ENCODE assay signal across 19 cellular contexts in genomic region chr1:100127226-100127625, GRCh38. TPM values are rescaled to one million over a fixed set of nuclear protein-coding genes. Genes with fewer than 3 reads are reported as not detected.
DNase-seq lines count a peak whose midpoint lies in the region; ATAC-seq, FAIRE-seq and TF ChIP-seq lines count a peak whose summit lies in the region.
"Had no signal": no experiment of that assay in that cellular context is flagged by ENCODE, and none has a peak within 500 bp of the region (broad histone marks: within the 10 kb centered on the region; RNA-seq: fewer than 3 reads in every experiment).

No MANE protein-coding gene starts in this region.

- CTCF ChIA-PET in SK-N-SH (lab: Yijun Ruan, JAX) = interaction anchor here (1.5 kb wide), 1 partner anchor 23 kb away, joined by 4 read pairs; no protein-coding TSS in a partner anchor
- CTCF ChIA-PET in K562 (lab: Yijun Ruan, JAX; ENCODE audit: low intra/inter-chr PET ratio) = no interaction called here

- H3K27ac Mint-ChIP-seq in HFFc6 = peak overlapping the region; percentile 53
- H3K27ac Mint-ChIP-seq: CD4-positive, alpha-beta memory T cell had no signal

- no peaks in the 10 kb centered on the region for H3K9me3 Mint-ChIP-seq in HFFc6
- H3K9me3 Mint-ChIP-seq: CD4-positive, alpha-beta memory T cell had no signal

- H3K9me2 ChIP-seq in SK-N-SH (no peaks in the 10 kb centered on the region), hepatocyte (replicated peaks; ENCODE audit: insufficient read depth) (no peaks in the 10 kb centered on the region)

- H3K36me3 ChIP-seq in SK-N-SH (replicated peaks in 1 of 2; ENCODE audit: control insufficient read depth in 1 of 2, insufficient read depth in 2 of 2, low read length in 1 of 2) = peaks cover 0 to 3% of the 10 kb centered on the region in 2 experiments
- H3K36me3 ChIP-seq in K562 (ENCODE audit: control insufficient read depth, insufficient read depth, low read length) = peaks cover 47% of the 10 kb centered on the region
- H3K36me3 ChIP-seq in osteoblast (ENCODE audit: insufficient read depth, low read length) = no peaks in the 10 kb centered on the region
- no peaks in the 10 kb centered on the region for H3K36me3 ChIP-seq in hepatocyte (replicated peaks; ENCODE audit: insufficient read depth, low read depth)

- H3K9me3 ChIP-seq in SK-N-SH (no peaks in the 10 kb centered on the region), K562 (replicated peaks; ENCODE audit: control insufficient read depth, insufficient read depth, low read depth, low read length) (no peaks in the 10 kb centered on the region), osteoblast (ENCODE audit: low read depth, low read length) (no peaks in the 10 kb centered on the region), hepatocyte (ENCODE audit: low read depth) (no peaks in the 10 kb centered on the region)
- H3K9me3 ChIP-seq: HAP-1 had no signal

- intact Hi-C loops in K562 (cut with micrococcal nuclease) = no loop called here

- POLR2A ChIA-PET in SK-N-SH (lab: Yijun Ruan, JAX) = no interaction called here
- POLR2A ChIA-PET in K562 (lab: Yijun Ruan, JAX) = no interaction called here

- DNase-seq in SK-N-SH (no peak), HFFc6 (no peak), K562 (ENCODE audit: extremely low read depth in 1 of 4, low spot score in 3 of 4) (no peak), osteoblast (ENCODE audit: insufficient read length, low spot score, missing footprints) (no peak), RPMI8226 (no peak), hepatocyte (ENCODE audit: low spot score) (no peak), HUDEP-2 (lab: John Stamatoyannopoulos, UW; ENCODE audit: unreplicated experiment in 76 of 76) (no peak)
- DNase-seq: C1 segment of cervical spinal cord; Calu3; CD4-positive, alpha-beta memory T cell; COR-L47; DMS79 treated with DMSO at 0.1 percent for 48 hours; GF-D8; GOT3 had no signal

- H3K9ac ChIP-seq in SK-N-SH = no peak overlapping the region
- H3K9ac ChIP-seq in K562 (ENCODE audit: insufficient read depth in 1 of 2, low read depth in 2 of 2, low read length in 2 of 2) = no peak overlapping the region

- no TSS peak for BruUV-seq in K562 (replicated peaks; lab: Mats Ljungman, UMichigan)

- TF ChIP-seq CTCF in SK-N-SH (IDR thresholded peaks at IDR 0.05) = no peak
- TF ChIP-seq CTCF in HFFc6 (IDR thresholded peaks at IDR 0.05) = no peak
- no peak for TF ChIP-seq CTCF in K562 (IDR thresholded peaks at IDR 0.05 in 2 of 3, conservative IDR thresholded peaks at IDR 0.05 in 1 of 3; ENCODE audit: insufficient read depth in 2 of 3, low read depth in 1 of 3, low read length in 3 of 3)
- TF ChIP-seq CTCF in osteoblast (IDR thresholded peaks at IDR 0.05; ENCODE audit: extremely low read depth, low read depth, low read length) = no peak
- no peak for TF ChIP-seq CTCF in hepatocyte (IDR thresholded peaks at IDR 0.05; ENCODE audit: poor library complexity)

- H3K79me2 ChIP-seq in SK-N-SH (ENCODE audit: insufficient read depth) = peaks cover 59% of the 10 kb centered on the region
- H3K79me2 ChIP-seq in K562 (ENCODE audit: control insufficient read depth, insufficient read depth, low read length) = peaks cover 71% of the 10 kb centered on the region
- H3K79me2 ChIP-seq in osteoblast (ENCODE audit: insufficient read depth, low read length) = peaks cover 40% of the 10 kb centered on the region
- peaks cover 41% of the 10 kb centered on the region for H3K79me2 ChIP-seq in hepatocyte

- no peak for TF ChIP-seq POLR2A in K562 (conservative IDR thresholded peaks at IDR 0.05)

- 88% methylated on average over 1 of the region's 1 CpG for WGBS in SK-N-SH (ENCODE audit: low lambda C conversion rate)
- 46% methylated on average over 1 of the region's 1 CpG for WGBS in K562 (ENCODE audit: insufficient coverage, low coverage, missing lambda C conversion rate)
- WGBS in hepatocyte (ENCODE audit: low lambda C conversion rate, missing lambda C conversion rate) = 90% methylated on average over 1 of the region's 1 CpG

- no peak for TF ChIP-seq EP300 in SK-N-SH (IDR thresholded peaks at IDR 0.05; ENCODE audit: borderline replicate concordance in 1 of 2, low read depth in 1 of 2, low read length in 1 of 2)
- TF ChIP-seq EP300 in K562 (IDR thresholded peaks at IDR 0.05; ENCODE audit: low read length) = no peak

- H3K27me3 Mint-ChIP-seq in HFFc6 (ENCODE audit: insufficient read depth) = no peaks in the 10 kb centered on the region
- H3K27me3 Mint-ChIP-seq: CD4-positive, alpha-beta memory T cell had no signal

- 0 out of 2 replicates have a peak overlapping the region, but pooled peaks have one; percentile 18 for H2AFZ ChIP-seq in SK-N-SH (ENCODE audit: low read depth)
- H2AFZ ChIP-seq in K562 (ENCODE audit: low read depth, low read length) = no peak overlapping the region
- peak overlapping the region; percentile 18 for H2AFZ ChIP-seq in osteoblast (ENCODE audit: low read length)
- no peak overlapping the region for H2AFZ ChIP-seq in hepatocyte

- H3K4me3 Mint-ChIP-seq in HFFc6 = no peak overlapping the region
- H3K4me3 Mint-ChIP-seq: CD4-positive, alpha-beta memory T cell had no signal

- H3K27me3 ChIP-seq in SK-N-SH (ENCODE audit: insufficient read depth) (no peaks in the 10 kb centered on the region), K562 (ENCODE audit: control insufficient read depth in 2 of 2, insufficient read depth in 2 of 2, low read length in 2 of 2) (no peaks in the 10 kb centered on the region), osteoblast (ENCODE audit: insufficient read depth, low read length) (no peaks in the 10 kb centered on the region), hepatocyte (no peaks in the 10 kb centered on the region)

- H3K36me3 Mint-ChIP-seq in HFFc6 (ENCODE audit: low read depth) = no peaks in the 10 kb centered on the region

- in situ Hi-C loops in K562 (cut with MboI) = no loop called here

- no peak for FAIRE-seq in K562 (lab: Jason Lieb, UNC)
- FAIRE-seq: GM12891, H54 had no signal

- no peak overlapping the region for H3K4me2 ChIP-seq in SK-N-SH
- no peak overlapping the region for H3K4me2 ChIP-seq in K562 (ENCODE audit: insufficient read depth, low read length)
- H3K4me2 ChIP-seq in osteoblast (ENCODE audit: insufficient read depth, low read length) = no peak overlapping the region
- no peak overlapping the region for H3K4me2 ChIP-seq in hepatocyte

- no peak for TF ChIP-seq RAD21 in SK-N-SH (IDR thresholded peaks at IDR 0.05; ENCODE audit: low read length)
- TF ChIP-seq RAD21 in K562 (CRISPR knock-in tag; conservative IDR thresholded peaks at IDR 0.05 in 1 of 2, IDR thresholded peaks at IDR 0.05 in 1 of 2) = no peak

- ATAC-seq in SK-N-SH treated with all-trans-retinoic acid at 6 μM for 48 hours = no peak
- ATAC-seq in K562 = no peak

- H3K4me1 ChIP-seq in SK-N-SH (ENCODE audit: control insufficient read depth in 1 of 2, insufficient read depth in 2 of 2, low read depth in 1 of 2, low read length in 1 of 2) (peaks cover 5 to 8% of the 10 kb centered on the region in 2 experiments; a peak in 3 of 4 replicates), K562 (replicated peaks in 1 of 2; ENCODE audit: control insufficient read depth in 2 of 2, insufficient read depth in 2 of 2, low read length in 2 of 2) (peaks cover 3 to 10% of the 10 kb centered on the region in 2 experiments; a peak in 2 of 5 replicates), osteoblast (ENCODE audit: insufficient read depth, low read length) (peaks cover 7% of the 10 kb centered on the region), hepatocyte (ENCODE audit: insufficient read depth) (no peaks in the 10 kb centered on the region)

- no peak overlapping the region for H3K4me3 ChIP-seq in SK-N-SH (ENCODE audit: low read depth in 2 of 2, low read length in 1 of 2)
- no peak overlapping the region for H3K4me3 ChIP-seq in K562
- H3K4me3 ChIP-seq in osteoblast (ENCODE audit: insufficient read depth, low read length) = no peak overlapping the region
- H3K4me3 ChIP-seq in hepatocyte = no peak overlapping the region
- H3K4me3 ChIP-seq: HAP-1 had no signal

- 0 out of 4 replicates have a peak overlapping the region, but pooled peaks of 1 of the 2 experiments have one; percentile 7 for H3K27ac ChIP-seq in SK-N-SH (ENCODE audit: low read depth in 2 of 2, low read length in 1 of 2)
- H3K27ac ChIP-seq in K562 (ENCODE audit: extremely low read depth, low read depth, low read length) = no peak overlapping the region
- H3K27ac ChIP-seq in osteoblast (ENCODE audit: low read depth, low read length) = no peak overlapping the region
- H3K27ac ChIP-seq in hepatocyte = no peak overlapping the region
- H3K27ac ChIP-seq: 22Rv1 had no signal

- peaks cover 2% of the 10 kb centered on the region for H3K9me1 ChIP-seq in K562 (ENCODE audit: control insufficient read depth, insufficient read depth, low read length)

- H3K4me1 Mint-ChIP-seq in HFFc6 (ENCODE audit: low read depth) = peaks cover 31% of the 10 kb centered on the region

- H3F3A ChIP-seq in SK-N-SH (replicated peaks; ENCODE audit: insufficient read depth) = peaks cover under 1% of the 10 kb centered on the region

- H4K20me1 ChIP-seq in SK-N-SH (ENCODE audit: insufficient read depth) (no peaks in the 10 kb centered on the region), K562 (replicated peaks; ENCODE audit: control insufficient read depth, insufficient read depth, low read length) (0 out of 2 replicates have a peak, but pooled peaks cover 6% of the 10 kb centered on the region), osteoblast (ENCODE audit: insufficient read depth, low read length) (no peaks in the 10 kb centered on the region), hepatocyte (ENCODE audit: insufficient read depth, poor library complexity, severe bottlenecking) (no peaks in the 10 kb centered on the region)

RNA-seq across cellular contexts. Expression of gene SASS6, which starts 5.5 kb away (rescaled TPM):
- polyA plus RNA-seq in SK-N-SH (2012; rRNA removed) = 0.48 and 0.58 TPM in 2 replicates
- 0.76 and 0.86 TPM in 2 replicates for polyA plus RNA-seq in SK-N-SH (2012; cell fraction: cytosol; rRNA removed)
- polyA plus RNA-seq in SK-N-SH (2012; cell fraction: nucleus; rRNA removed) = 0.61 and 1.5 TPM in 2 replicates
- total RNA-seq in HFFc6 (2021; fragmentation: NEBNext Ultra II Directional; extraction: Animal tissue kit (Norgen Biotek cat#: 25700)) = 1 to 10 TPM; 2.8 to 4.8 (median 4.2) TPM
- 6.0 and 37.1 TPM in 2 replicates for total RNA-seq in K562 (2011; cell fraction: chromatin; rRNA removed; ENCODE audit: low replicate concordance)
- total RNA-seq in K562 (2011; cell fraction: nucleolus; rRNA removed) = 3.0 and 4.3 TPM in 2 replicates
- 8.9 and 14.3 TPM in 2 replicates for total RNA-seq in K562 (2011; cell fraction: nucleoplasm; rRNA removed)
- total RNA-seq in K562 (2014; rRNA removed) = 14.8 and 15.4 TPM in 2 replicates
- total RNA-seq in K562 (2014; rRNA removed; fragmentation: Illumina TruSeq; extraction: Trizol) = 34.1 and 38.3 TPM in 2 replicates
- total RNA-seq in K562 (2015; rRNA removed; fragmentation: Illumina TruSeq; extraction: Trizol) = 28.8 and 32.9 TPM in 2 replicates
- total RNA-seq in K562 (2021) = 18.0 and 18.7 TPM in 2 replicates
- polyA plus RNA-seq in K562 (2011; rRNA removed) = 8.4 and 11.6 TPM in 2 replicates
- 0.83 and 2.3 TPM in 2 replicates for polyA plus RNA-seq in K562 (2011; cell fraction: cytosol; rRNA removed)
- polyA plus RNA-seq in K562 (2011; cell fraction: nucleus; rRNA removed) = 11.5 and 13.1 TPM in 2 replicates
- polyA plus RNA-seq in K562 (2012) = 11.9 and 12.3 TPM in 2 replicates
- 22.4 and 29.2 TPM in 2 replicates for polyA plus RNA-seq in K562 (2014; fragmentation: Illumina TruSeq; extraction: Trizol)
- polyA plus RNA-seq in K562 (2014; fragmentation: Nextera tagmentation; extraction: Ambion mirVana) = 10 to 100 TPM; 14.7 to 16.4 TPM
- 14.9 and 18.5 TPM in 2 replicates for polyA plus RNA-seq in K562 (2014; rRNA removed)
- 10.3 and 10.6 TPM in 2 replicates for polyA minus RNA-seq in K562 (2011; rRNA and poly(A)+ RNA removed)
- polyA minus RNA-seq in K562 (2011; cell fraction: cytosol; rRNA and poly(A)+ RNA removed) = 3.1 and 3.6 TPM in 2 replicates
- polyA minus RNA-seq in K562 (2011; cell fraction: nucleus; rRNA and poly(A)+ RNA removed) = 6.6 and 12.7 TPM in 2 replicates
- total RNA-seq in osteoblast = 2.1 and 2.5 TPM in 2 replicates
- total RNA-seq in hepatocyte = 4.5 and 7.5 TPM in 2 replicates
- 1.9 and 2.7 TPM in 2 replicates for polyA plus RNA-seq in hepatocyte

RNA-seq across cellular contexts. Expression of gene TRMT13, which starts 5.7 kb away (rescaled TPM):
- 7.6 and 12.6 TPM in 2 replicates for polyA plus RNA-seq in SK-N-SH (2012; rRNA removed)
- polyA plus RNA-seq in SK-N-SH (2012; cell fraction: cytosol; rRNA removed) = 7.3 and 9.6 TPM in 2 replicates
- 15.6 and 39.1 TPM in 2 replicates for polyA plus RNA-seq in SK-N-SH (2012; cell fraction: nucleus; rRNA removed)
- 10 to 100 TPM in 5 of 6 experiments, 1 to 10 TPM in 1; 9.9 to 13.0 (median 12.0) TPM for total RNA-seq in HFFc6 (2021; fragmentation: NEBNext Ultra II Directional; extraction: Animal tissue kit (Norgen Biotek cat#: 25700))
- 19.3 and 67.4 TPM in 2 replicates for total RNA-seq in K562 (2011; cell fraction: chromatin; rRNA removed; ENCODE audit: low replicate concordance)
- total RNA-seq in K562 (2011; cell fraction: nucleolus; rRNA removed) = 7.8 and 12.4 TPM in 2 replicates
- total RNA-seq in K562 (2011; cell fraction: nucleoplasm; rRNA removed) = 20.9 and 33.7 TPM in 2 replicates
- total RNA-seq in K562 (2014; rRNA removed) = 22.0 and 24.2 TPM in 2 replicates
- total RNA-seq in K562 (2014; rRNA removed; fragmentation: Illumina TruSeq; extraction: Trizol) = 30.9 and 32.3 TPM in 2 replicates
- total RNA-seq in K562 (2015; rRNA removed; fragmentation: Illumina TruSeq; extraction: Trizol) = 26.8 and 28.9 TPM in 2 replicates
- total RNA-seq in K562 (2021) = 18.7 and 22.3 TPM in 2 replicates
- 26.8 and 33.0 TPM in 2 replicates for polyA plus RNA-seq in K562 (2011; rRNA removed)
- 1.8 and 4.8 TPM in 2 replicates for polyA plus RNA-seq in K562 (2011; cell fraction: cytosol; rRNA removed)
- polyA plus RNA-seq in K562 (2011; cell fraction: nucleus; rRNA removed) = 50.2 and 65.6 TPM in 2 replicates
- polyA plus RNA-seq in K562 (2012) = 15.6 and 16.2 TPM in 2 replicates
- 26.3 and 31.1 TPM in 2 replicates for polyA plus RNA-seq in K562 (2014; fragmentation: Illumina TruSeq; extraction: Trizol)
- polyA plus RNA-seq in K562 (2014; fragmentation: Nextera tagmentation; extraction: Ambion mirVana) = 10 to 100 TPM; 24.2 to 24.3 TPM
- polyA plus RNA-seq in K562 (2014; rRNA removed) = 25.6 and 30.3 TPM in 2 replicates
- 24.7 and 30.4 TPM in 2 replicates for polyA minus RNA-seq in K562 (2011; rRNA and poly(A)+ RNA removed)
- 5.4 and 12.7 TPM in 2 replicates for polyA minus RNA-seq in K562 (2011; cell fraction: cytosol; rRNA and poly(A)+ RNA removed)
- 27.5 and 45.0 TPM in 2 replicates for polyA minus RNA-seq in K562 (2011; cell fraction: nucleus; rRNA and poly(A)+ RNA removed)
- 9.7 and 10.9 TPM in 2 replicates for total RNA-seq in osteoblast
- 13.7 and 18.8 TPM in 2 replicates for total RNA-seq in hepatocyte
- polyA plus RNA-seq in hepatocyte = 8.9 and 9.6 TPM in 2 replicates

RNA-seq across cellular contexts. Expression of gene LRRC39, which starts 50.8 kb away (rescaled TPM):
- polyA plus RNA-seq in SK-N-SH (2012; rRNA removed) (1.6 and 3.0 TPM in 2 replicates), K562 (2011; rRNA removed) (3.1 TPM in 2 replicates), K562 (2014; fragmentation: Illumina TruSeq; extraction: Trizol) (1.8 TPM in 2 replicates), K562 (2014; fragmentation: Nextera tagmentation; extraction: Ambion mirVana) (1 to 10 TPM in 1 of 2 experiments, under 1 TPM in 1; 1.00 to 1.1 TPM), K562 (2014; rRNA removed) (2.3 and 2.5 TPM in 2 replicates), hepatocyte (0.88 and 1.1 TPM in 2 replicates)
- 0.45 and 0.47 TPM in 2 replicates for polyA plus RNA-seq in SK-N-SH (2012; cell fraction: cytosol; rRNA removed)
- 7.3 and 16.1 TPM in 2 replicates for polyA plus RNA-seq in SK-N-SH (2012; cell fraction: nucleus; rRNA removed)
- under 1 TPM in 4 of 6 experiments, not detected in 2; 0.14 to 0.23 (median 0.15) TPM for total RNA-seq in HFFc6 (2021; fragmentation: NEBNext Ultra II Directional; extraction: Animal tissue kit (Norgen Biotek cat#: 25700))
- total RNA-seq in K562 (2011; cell fraction: chromatin; rRNA removed; ENCODE audit: low replicate concordance) = 0.93 and 5.3 TPM in 2 replicates
- 0.50 and 0.79 TPM in 2 replicates for total RNA-seq in K562 (2011; cell fraction: nucleolus; rRNA removed)
- total RNA-seq in K562 (2011; cell fraction: nucleoplasm; rRNA removed) = 0.76 and 1.2 TPM in 2 replicates
- total RNA-seq in K562 (2014; rRNA removed) (1.1 and 1.3 TPM in 2 replicates), K562 (2014; rRNA removed; fragmentation: Illumina TruSeq; extraction: Trizol) (1.2 and 1.5 TPM in 2 replicates), K562 (2015; rRNA removed; fragmentation: Illumina TruSeq; extraction: Trizol) (1.2 and 1.4 TPM in 2 replicates), K562 (2021) (0.69 and 1.1 TPM in 2 replicates), osteoblast (0.36 and 1.2 TPM in 2 replicates), hepatocyte (0.68 and 1.2 TPM in 2 replicates)
- 0.10 and 0.59 TPM in 2 replicates for polyA plus RNA-seq in K562 (2011; cell fraction: cytosol; rRNA removed)
- polyA plus RNA-seq in K562 (2011; cell fraction: nucleus; rRNA removed) = 5.3 and 8.0 TPM in 2 replicates
- 0.70 and 1.7 TPM in 2 replicates for polyA plus RNA-seq in K562 (2012)
- 1.2 and 2.2 TPM in 2 replicates for polyA minus RNA-seq in K562 (2011; rRNA and poly(A)+ RNA removed)
- not detected in 2 replicates for polyA minus RNA-seq in K562 (2011; cell fraction: cytosol; rRNA and poly(A)+ RNA removed)
- polyA minus RNA-seq in K562 (2011; cell fraction: nucleus; rRNA and poly(A)+ RNA removed) = 0.40 and 1.1 TPM in 2 replicates

Comparison
In these comparisons a context has a peak if more than half of its experiments do, and no peak if none do; other contexts are left out.
1. H2AFZ ChIP-seq: peak in SK-N-SH (single experiment) and osteoblast (single experiment); none in K562 (single experiment) and hepatocyte (single experiment).